ENCODE assay signal across 1 cellular context in the genomic region with DNA sequence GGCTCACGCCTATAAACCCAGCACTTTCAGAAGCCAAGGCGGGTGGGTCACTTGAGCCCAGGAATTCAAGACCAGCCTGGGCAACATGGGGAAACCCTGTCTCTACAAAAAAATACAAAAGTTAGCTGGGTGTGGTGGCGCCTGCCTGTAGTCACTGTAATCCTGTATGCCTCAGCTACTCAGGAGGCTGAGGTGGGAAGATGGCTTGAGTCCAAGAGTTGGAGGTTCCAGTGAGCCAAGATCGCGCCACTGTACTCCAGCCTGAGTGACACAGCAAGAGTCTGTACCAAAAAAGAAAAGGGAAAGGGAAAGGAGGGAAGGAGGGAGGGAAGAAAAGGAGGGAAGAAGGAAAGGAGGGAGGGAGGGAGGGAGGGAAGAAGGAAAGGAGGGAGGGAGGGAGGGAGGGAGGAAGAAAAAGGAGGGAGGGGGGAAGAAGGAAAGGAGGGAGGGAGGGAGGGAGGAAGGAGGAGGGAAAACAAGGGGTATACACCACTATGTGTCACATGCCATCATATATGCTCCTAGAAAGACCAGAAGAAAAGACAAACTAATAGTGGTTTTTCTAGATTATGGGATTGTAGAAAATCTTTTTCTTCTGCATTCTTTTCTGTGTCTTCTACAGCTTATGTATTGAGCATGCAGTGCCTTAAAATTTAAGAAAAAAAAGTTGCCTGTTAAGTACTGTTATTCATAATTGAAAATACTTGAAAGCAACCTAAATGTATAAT.
TF ChIP-seq lines count a peak whose summit lies in the region.

No MANE protein-coding gene starts in this region.

TF ChIP-seq in K562, 482 proteins besides CTCF, POLR2A, EP300 and RAD21 (continued from another document):
- TF ChIP-seq, protein P1, sequence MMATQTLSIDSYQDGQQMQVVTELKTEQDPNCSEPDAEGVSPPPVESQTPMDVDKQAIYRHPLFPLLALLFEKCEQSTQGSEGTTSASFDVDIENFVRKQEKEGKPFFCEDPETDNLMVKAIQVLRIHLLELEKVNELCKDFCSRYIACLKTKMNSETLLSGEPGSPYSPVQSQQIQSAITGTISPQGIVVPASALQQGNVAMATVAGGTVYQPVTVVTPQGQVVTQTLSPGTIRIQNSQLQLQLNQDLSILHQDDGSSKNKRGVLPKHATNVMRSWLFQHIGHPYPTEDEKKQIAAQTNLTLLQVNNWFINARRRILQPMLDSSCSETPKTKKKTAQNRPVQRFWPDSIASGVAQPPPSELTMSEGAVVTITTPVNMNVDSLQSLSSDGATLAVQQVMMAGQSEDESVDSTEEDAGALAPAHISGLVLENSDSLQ (IDR thresholded peaks at IDR 0.05): 0 out of 2 replicates have a peak, but pooled peaks have one; percentile 25
- TF ChIP-seq ZNF583 (CRISPR knock-in tag; IDR thresholded peaks at IDR 0.05) (no peak), SREBF2 (CRISPR knock-in tag; IDR thresholded peaks at IDR 0.05) (no peak), PCBP2 (IDR thresholded peaks at IDR 0.05; ENCODE audit: low read depth, low read length, poor library complexity, severe bottlenecking) (peak; percentile 76), NFIC (IDR thresholded peaks at IDR 0.05) (peak; percentile 81), PHTF2 (CRISPR knock-in tag; IDR thresholded peaks at IDR 0.05) (no peak), BRCA1 (IDR thresholded peaks at IDR 0.05) (no peak), BRCA1 (CRISPR knock-in tag; IDR thresholded peaks at IDR 0.05) (no peak), MAFG (tag; conservative IDR thresholded peaks at IDR 0.05) (0 out of 2 replicates have a peak, but pooled peaks have one; percentile 14)
TF ChIP-seq in K562: peak in this region for 4.
